ENCODE assay signal across 22 cellular contexts in the genomic region with DNA sequence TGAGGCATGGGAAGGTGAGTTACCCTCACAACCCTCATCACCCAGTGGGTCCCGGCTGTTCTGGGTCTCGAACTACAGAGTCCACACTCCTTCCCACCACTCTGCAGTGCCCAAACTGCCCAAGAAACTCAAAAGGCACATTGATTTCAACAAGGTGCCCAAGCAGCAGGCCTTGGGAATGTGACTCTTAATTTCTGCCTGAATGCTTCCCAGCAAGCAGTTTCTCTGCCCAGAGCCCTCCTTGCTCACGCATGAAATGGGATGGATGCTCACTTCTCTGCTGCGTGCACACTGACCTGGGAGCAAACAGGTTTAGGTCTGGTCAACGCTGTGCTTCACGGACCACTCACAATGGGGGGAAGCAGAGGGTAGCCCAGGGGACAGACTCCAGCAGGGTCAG.
DNase-seq lines count a peak whose midpoint lies in the region; ATAC-seq, FAIRE-seq and TF ChIP-seq lines count a peak whose summit lies in the region.
"Had no signal": no experiment of that assay in that cellular context is flagged by ENCODE, and none has a peak within 500 bp of the region (broad histone marks: within the 10 kb centered on the region; RNA-seq: fewer than 3 reads in every experiment).

No MANE protein-coding gene starts in this region.

- H4K12ac ChIP-seq in trophoblast cell (ENCODE audit: low read depth, low read length): no peak overlapping the region

- no peak overlapping the region for H3K4me3 ChIP-seq in trophoblast cell (ENCODE audit: low read depth, low read length)
- H3K4me3 ChIP-seq in pancreas: no peak overlapping the region
- no peak overlapping the region for H3K4me3 ChIP-seq in H7 (ENCODE audit: insufficient read depth, low read depth, low read length)
- no peak overlapping the region for H3K4me3 ChIP-seq in brain microvascular endothelial cell (ENCODE audit: low read depth, low read length)

- H3K4me2 ChIP-seq in trophoblast cell (ENCODE audit: low read length): no peak overlapping the region

- H3K9me3 Mint-ChIP-seq in WTC11: no peaks in the 10 kb centered on the region
- H3K9me3 Mint-ChIP-seq: CD4-positive, CD25-positive, alpha-beta regulatory T cell; CD8-positive, alpha-beta memory T cell had no signal

- H3K4me3 Mint-ChIP-seq in WTC11: no peak overlapping the region
- H3K4me3 Mint-ChIP-seq: CD4-positive, CD25-positive, alpha-beta regulatory T cell; CD8-positive, alpha-beta memory T cell had no signal

- H3K18ac ChIP-seq in trophoblast cell (ENCODE audit: low read length): no peak overlapping the region

- no peak overlapping the region for H4K8ac ChIP-seq in trophoblast cell (ENCODE audit: low read depth, low read length)

- no peak overlapping the region for H3K9ac ChIP-seq in trophoblast cell (ENCODE audit: low read length)

- H2AFZ ChIP-seq in trophoblast cell (ENCODE audit: insufficient read depth, low read length, poor library complexity): no peak overlapping the region

- H2BK12ac ChIP-seq in trophoblast cell (ENCODE audit: low read length): peak overlapping the region; percentile 8

- no peak overlapping the region for H2AK5ac ChIP-seq in trophoblast cell (ENCODE audit: low read length)

- in situ Hi-C loops in brain microvascular endothelial cell (cut with HindIII; ENCODE audit: low pct_ligation_motif_present, low sequenced_read_pairs): no loop called here

- ATAC-seq in WTC11 (peak; percentile 8), pancreas (no peak)

- H2BK120ac ChIP-seq in trophoblast cell (ENCODE audit: insufficient read depth, low read length, poor library complexity): no peak overlapping the region

- no peaks in the 10 kb centered on the region for H3K27me3 Mint-ChIP-seq in WTC11 (ENCODE audit: low read depth)

- no peak overlapping the region for H2BK5ac ChIP-seq in trophoblast cell (ENCODE audit: low read depth, low read length, poor library complexity)

- H3K36me3 ChIP-seq in trophoblast cell (ENCODE audit: control insufficient read depth in 1 of 2, insufficient read depth in 2 of 2, low read length in 2 of 2) (peaks cover 5 to 6% of the 10 kb centered on the region in 2 experiments), pancreas (peaks cover 0 to 37% (median 5%) of the 10 kb centered on the region in 3 donors), H7 (replicated peaks; ENCODE audit: control insufficient read depth, insufficient read depth, low read length) (peaks cover 3% of the 10 kb centered on the region; the same call in 1 of the 2 replicates), brain microvascular endothelial cell (replicated peaks) (peaks cover 5% of the 10 kb centered on the region)
- H3K36me3 ChIP-seq: BE2C had no signal

- H3K36me3 Mint-ChIP-seq in WTC11: peaks cover 14% of the 10 kb centered on the region
- H3K36me3 Mint-ChIP-seq: CD4-positive, CD25-positive, alpha-beta regulatory T cell; CD8-positive, alpha-beta memory T cell had no signal

- H3K14ac ChIP-seq in trophoblast cell (ENCODE audit: low read length): no peak overlapping the region

- peak overlapping the region; percentile 59 for H3K27ac Mint-ChIP-seq in WTC11
- H3K27ac Mint-ChIP-seq: CD4-positive, CD25-positive, alpha-beta regulatory T cell; CD8-positive, alpha-beta memory T cell had no signal

- FAIRE-seq in pancreas (lab: Jason Lieb, UNC): no peak
- FAIRE-seq: A204.1, G401.6, GM12891, GM19239, H54 had no signal

- H3K23ac ChIP-seq in trophoblast cell (ENCODE audit: low read length): no peak overlapping the region

- H3K4me1 ChIP-seq in trophoblast cell (ENCODE audit: control insufficient read depth in 1 of 2, insufficient read depth in 2 of 2, low read length in 2 of 2) (peaks cover 6 to 14% of the 10 kb centered on the region in 2 experiments), pancreas (peaks cover 17 to 41% (median 24%) of the 10 kb centered on the region in 3 donors)
- H3K4me1 ChIP-seq: BE2C had no signal

- H3K27ac ChIP-seq in trophoblast cell (ENCODE audit: low read depth, low read length) (no peak overlapping the region), pancreas (no peak overlapping the region), brain microvascular endothelial cell (no peak overlapping the region)
- H3K27ac ChIP-seq: HL-60 had no signal

- POLR2A ChIA-PET in WTC11 (lab: Charles Lee): no interaction called here

- H3K9me3 ChIP-seq in trophoblast cell (ENCODE audit: insufficient read depth, low read depth, low read length): peaks cover 3% of the 10 kb centered on the region
- no peaks in the 10 kb centered on the region for H3K9me3 ChIP-seq in pancreas
- H3K9me3 ChIP-seq: BE2C had no signal

- H3K79me2 ChIP-seq in trophoblast cell (ENCODE audit: control insufficient read depth, insufficient read depth, low read length, poor library complexity): no peaks in the 10 kb centered on the region

- no peak overlapping the region for H4K91ac ChIP-seq in trophoblast cell (ENCODE audit: low read depth, low read length)

- no peak overlapping the region for H3K4ac ChIP-seq in trophoblast cell (ENCODE audit: low read depth, low read length)

- TF ChIP-seq CTCF in WTC11 (IDR thresholded peaks at IDR 0.05) (no peak), pancreas (IDR thresholded peaks at IDR 0.05) (no peak), brain microvascular endothelial cell (IDR thresholded peaks at IDR 0.05; ENCODE audit: low read depth, low read length, missing control alignments) (no peak)

- peaks cover 5% of the 10 kb centered on the region for H3K79me1 ChIP-seq in trophoblast cell (ENCODE audit: low read length)

- H3K27me3 ChIP-seq in trophoblast cell (ENCODE audit: insufficient read depth, low read length) (no peaks in the 10 kb centered on the region), pancreas (no peaks in the 10 kb centered on the region), H7 (ENCODE audit: control insufficient read depth, insufficient read depth, low read length) (no peaks in the 10 kb centered on the region), brain microvascular endothelial cell (replicated peaks) (no peaks in the 10 kb centered on the region)

- peaks cover 61% of the 10 kb centered on the region for H3K4me1 Mint-ChIP-seq in WTC11
- H3K4me1 Mint-ChIP-seq: CD4-positive, CD25-positive, alpha-beta regulatory T cell; CD8-positive, alpha-beta memory T cell had no signal

- intact Hi-C loops in pancreas (cut with DNase I): no loop called here

- WGBS in trophoblast cell (ENCODE audit: extremely low coverage, insufficient coverage, insufficient read length): no CpG with 5 or more reads among the region's 6 CpGs
- 90 to 92% methylated on average over 6 of the region's 6 CpGs for WGBS in pancreas, 2 donors

- CTCF ChIA-PET in WTC11 (lab: Charles Lee): interaction anchor here (0.8 to 2.0 kb wide), 4 partner anchors 14 to 456 kb away, joined by 3 to 6 read pairs (median 5); no protein-coding TSS in a partner anchor

- no peak for DNase-seq in WTC11 (ENCODE audit: low spot score)
- DNase-seq in left kidney (ENCODE audit: low read depth, low spot score): peak; percentile 35
- no peak for DNase-seq in trophoblast cell
- no peak for DNase-seq in pancreas
- DNase-seq in islet precursor cell: no peak
- no peak for DNase-seq in H7
- no peak for DNase-seq in brain microvascular endothelial cell
- DNase-seq: ACHN; BE2C; CD4-positive, CD25-positive, alpha-beta regulatory T cell; CD8-positive, alpha-beta memory T cell; COR-L47; DMS 273 treated with DMSO at 0.1 percent for 48 hours; DMS53; DND-41; EL had no signal

TF ChIP-seq in WTC11, 78 proteins besides CTCF, POLR2A, EP300 and RAD21:
- TF ChIP-seq ZNF396 (CRISPR knock-in tag; IDR thresholded peaks at IDR 0.05; ENCODE audit: borderline replicate concordance) (no peak), USF2 (CRISPR knock-in tag; IDR thresholded peaks at IDR 0.05) (no peak), NR1H2 (CRISPR knock-in tag; IDR thresholded peaks at IDR 0.05) (no peak)
- TF ChIP-seq, protein P1, sequence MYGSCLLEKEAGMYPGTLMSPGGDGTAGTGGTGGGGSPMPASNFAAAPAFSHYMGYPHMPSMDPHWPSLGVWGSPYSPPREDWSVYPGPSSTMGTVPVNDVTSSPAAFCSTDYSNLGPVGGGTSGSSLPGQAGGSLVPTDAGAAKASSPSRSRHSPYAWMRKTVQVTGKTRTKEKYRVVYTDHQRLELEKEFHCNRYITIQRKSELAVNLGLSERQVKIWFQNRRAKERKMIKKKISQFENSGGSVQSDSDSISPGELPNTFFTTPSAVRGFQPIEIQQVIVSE (CRISPR knock-in tag; IDR thresholded peaks at IDR 0.05; ENCODE audit: borderline replicate concordance): no peak
